ENCODE assay signal across 1 cellular context in genomic region chr10:82162549-82163210, GRCh38.
TF ChIP-seq lines count a peak whose summit lies in the region.

No MANE protein-coding gene starts in this region.

TF ChIP-seq in HepG2, 621 proteins besides CTCF, POLR2A, EP300 and RAD21 (continued from another document):
- TF ChIP-seq SNRNP70 (IDR thresholded peaks at IDR 0.05; ENCODE audit: low read depth, low read length) (no peak), ZNF230 (CRISPR knock-in tag; IDR thresholded peaks at IDR 0.05) (no peak), E2F1 (CRISPR knock-in tag; IDR thresholded peaks at IDR 0.05) (no peak), NR2C2 (CRISPR knock-in tag; IDR thresholded peaks at IDR 0.05; ENCODE audit: borderline replicate concordance) (no peak), CENPT (CRISPR knock-in tag; IDR thresholded peaks at IDR 0.05; ENCODE audit: low read depth) (no peak)
TF ChIP-seq in HepG2: peak in this region for 0.
